In genomic region chr9:4225291-4226119, GRCh38 we compare ENCODE assay signal across 11 cellular contexts.
DNase-seq lines count a peak whose midpoint lies in the region; ATAC-seq and TF ChIP-seq lines count a peak whose summit lies in the region.
"Had no signal": no experiment of that assay in that cellular context is flagged by ENCODE, and none has a peak within 500 bp of the region (broad histone marks: within the 10 kb centered on the region; RNA-seq: fewer than 3 reads in every experiment).

No MANE protein-coding gene starts in this region.

- H4K20me1 ChIP-seq in PC-3 (ENCODE audit: low read length) (no peaks in the 10 kb centered on the region), fibroblast of lung (ENCODE audit: control insufficient read depth, extremely low read depth, insufficient read depth, low read length) (no peaks in the 10 kb centered on the region)

- DNase-seq in activated naive CD4-positive, alpha-beta T cell treated with anti-CD3 and anti-CD28 coated beads, Interleukin-2, amount 50 U/mL, for 72 hours (ENCODE audit: low spot score in 2 of 2), result no peak
- no peak for DNase-seq in activated naive CD4-positive, alpha-beta T cell treated with anti-CD3 and anti-CD28 coated beads for 36 hours
- peak; percentile 71 for DNase-seq in PC-3
- peak; percentile 52 to 99 for DNase-seq in fibroblast of lung (ENCODE audit: low read depth in 2 of 2)
- no peak for DNase-seq in progenitor cell of endocrine pancreas (ENCODE audit: low spot score, unreplicated experiment)
- no peak for DNase-seq in right cardiac atrium
- DNase-seq in NCI-H2081 treated with DMSO at 0.1 percent for 48 hours (lab: John Stamatoyannopoulos, UW), result no peak
- DNase-seq: DMS79 treated with DMSO at 0.1 percent for 48 hours, T-helper 1 cell had no signal

- no peaks in the 10 kb centered on the region for H3K27me3 Mint-ChIP-seq in activated naive CD4-positive, alpha-beta T cell treated with anti-CD3 and anti-CD28 coated beads for 36 hours (ENCODE audit: low read depth)
- no peaks in the 10 kb centered on the region for H3K27me3 Mint-ChIP-seq in progenitor cell of endocrine pancreas

- 86% methylated on average over 7 of the region's 7 CpGs for WGBS in right cardiac atrium

- TF ChIP-seq CTCF in PC-3 (conservative IDR thresholded peaks at IDR 0.05; ENCODE audit: low read depth, low read length), result peak; percentile 63
- TF ChIP-seq CTCF in fibroblast of lung (conservative IDR thresholded peaks at IDR 0.05 in 1 of 2, IDR thresholded peaks at IDR 0.05 in 1 of 2; ENCODE audit: low read depth in 1 of 2, low read length in 2 of 2), result peak; percentile 14 to 31
- TF ChIP-seq CTCF in progenitor cell of endocrine pancreas (IDR thresholded peaks at IDR 0.05; ENCODE audit: unreplicated experiment), result no peak

- POLR2A ChIA-PET in PC-3 (lab: Charles Lee; ENCODE audit: unreplicated experiment), result interaction anchor here (0.7 kb wide), 1 partner anchor 307 kb away, joined by 3 read pairs; no protein-coding TSS in a partner anchor

- H3K79me2 ChIP-seq in PC-3 (ENCODE audit: low read length) (no peaks in the 10 kb centered on the region), fibroblast of lung (ENCODE audit: control insufficient read depth, insufficient read depth, low read length) (no peaks in the 10 kb centered on the region)

- H3K36me3 ChIP-seq in PC-3 (ENCODE audit: low read depth, low read length) (no peaks in the 10 kb centered on the region), fibroblast of lung (ENCODE audit: control insufficient read depth, insufficient read depth, low read length) (no peaks in the 10 kb centered on the region)

- H3K27ac Mint-ChIP-seq in activated naive CD4-positive, alpha-beta T cell treated with anti-CD3 and anti-CD28 coated beads, Interleukin-2, amount 50 U/mL, for 72 hours, result peak overlapping the region; percentile 50 to 85
- no peak overlapping the region for H3K27ac Mint-ChIP-seq in activated naive CD4-positive, alpha-beta T cell treated with anti-CD3 and anti-CD28 coated beads for 36 hours
- no peak overlapping the region for H3K27ac Mint-ChIP-seq in progenitor cell of endocrine pancreas

- H2AFZ ChIP-seq in PC-3 (ENCODE audit: low read length) (no peak overlapping the region), fibroblast of lung (ENCODE audit: low read length) (no peak overlapping the region)

- no peaks in the 10 kb centered on the region for H3K9me2 ChIP-seq in PC-3 (replicated peaks; ENCODE audit: low read length)

- intact Hi-C loops in activated naive CD4-positive, alpha-beta T cell treated with anti-CD3 and anti-CD28 coated beads for 36 hours (cut with micrococcal nuclease), result loop anchor here (5.0 kb wide), 1 partner anchor 1368 kb away; no protein-coding TSS in a partner anchor
- intact Hi-C loops in PC-3 (cut with micrococcal nuclease) (loop anchor here (5.0 to 10.0 kb wide), 6 partner anchors 51 to 761 kb away; no protein-coding TSS in a partner anchor), right cardiac atrium (cut with DNase I) (loop anchor here in 3 of 4 donors (5.0 to 10.0 kb wide), 2 partner anchors 491 to 493 kb away; no protein-coding TSS in a partner anchor)

- no peaks in the 10 kb centered on the region for H3K9me3 Mint-ChIP-seq in activated naive CD4-positive, alpha-beta T cell treated with anti-CD3 and anti-CD28 coated beads, Interleukin-2, amount 50 U/mL, for 72 hours
- no peaks in the 10 kb centered on the region for H3K9me3 Mint-ChIP-seq in activated naive CD4-positive, alpha-beta T cell treated with anti-CD3 and anti-CD28 coated beads for 36 hours
- H3K9me3 Mint-ChIP-seq in progenitor cell of endocrine pancreas (ENCODE audit: low read depth), result no peaks in the 10 kb centered on the region

- no TSS peak for BruUV-seq in PC-3 (replicated peaks; lab: Mats Ljungman, UMichigan)

- H3K4me3 Mint-ChIP-seq in activated naive CD4-positive, alpha-beta T cell treated with anti-CD3 and anti-CD28 coated beads for 36 hours, result no peak overlapping the region
- no peak overlapping the region for H3K4me3 Mint-ChIP-seq in progenitor cell of endocrine pancreas (ENCODE audit: low read depth)

- H3K4me2 ChIP-seq in PC-3 (ENCODE audit: low read length), result peak overlapping the region; percentile 48
- H3K4me2 ChIP-seq in fibroblast of lung (ENCODE audit: extremely low read depth, insufficient read depth, low read length), result peak overlapping the region; percentile 17
- H3K4me2 ChIP-seq: KMS-11 had no signal

- CTCF ChIA-PET in activated naive CD4-positive, alpha-beta T cell treated with anti-CD3 and anti-CD28 coated beads for 36 hours (lab: Charles Lee), result interaction anchor here (0.6 to 1.1 kb wide), 4 partner anchors 11 to 493 kb away, joined by 3 to 5 read pairs (median 4); no protein-coding TSS in a partner anchor
- CTCF ChIA-PET in PC-3 (lab: Charles Lee), result interaction anchor here (0.6 kb wide), 1 partner anchor 89 kb away, joined by 3 read pairs; no protein-coding TSS in a partner anchor

- peaks cover 18% of the 10 kb centered on the region for H3K4me1 Mint-ChIP-seq in activated naive CD4-positive, alpha-beta T cell treated with anti-CD3 and anti-CD28 coated beads for 36 hours (ENCODE audit: low read depth)
- peaks cover 58% of the 10 kb centered on the region for H3K4me1 Mint-ChIP-seq in progenitor cell of endocrine pancreas (ENCODE audit: low read depth)

- H3K4me3 ChIP-seq in PC-3 (ENCODE audit: low read length) (no peak overlapping the region), fibroblast of lung (replicated peaks in 1 of 4; ENCODE audit: control extremely low read depth in 1 of 4, insufficient read depth in 1 of 4, low read depth in 3 of 4, low read length in 4 of 4) (no peak overlapping the region), right cardiac atrium (ENCODE audit: low read length) (no peak overlapping the region)

- H3K4me1 ChIP-seq in PC-3 (ENCODE audit: insufficient read depth, low read length) (peaks cover 56% of the 10 kb centered on the region), fibroblast of lung (ENCODE audit: control insufficient read depth, extremely low read depth, insufficient read depth, low read length) (peaks cover 13% of the 10 kb centered on the region), right cardiac atrium (ENCODE audit: control insufficient read depth, insufficient read depth, low read length) (peaks cover 3% of the 10 kb centered on the region)

- no peaks in the 10 kb centered on the region for H3K36me3 Mint-ChIP-seq in activated naive CD4-positive, alpha-beta T cell treated with anti-CD3 and anti-CD28 coated beads, Interleukin-2, amount 50 U/mL, for 72 hours
- H3K36me3 Mint-ChIP-seq in activated naive CD4-positive, alpha-beta T cell treated with anti-CD3 and anti-CD28 coated beads for 36 hours (ENCODE audit: low read depth), result no peaks in the 10 kb centered on the region
- peaks cover 6% of the 10 kb centered on the region for H3K36me3 Mint-ChIP-seq in progenitor cell of endocrine pancreas (ENCODE audit: insufficient read depth)

- H3K9me3 ChIP-seq in PC-3 (ENCODE audit: low read length), result no peaks in the 10 kb centered on the region
- no peaks in the 10 kb centered on the region for H3K9me3 ChIP-seq in fibroblast of lung (ENCODE audit: control insufficient read depth, insufficient read depth, low read depth, low read length)
- no peaks in the 10 kb centered on the region for H3K9me3 ChIP-seq in right cardiac atrium (ENCODE audit: control insufficient read depth, low read length)

- no peaks in the 10 kb centered on the region for H3F3A ChIP-seq in PC-3 (ENCODE audit: low read length, unreplicated experiment)

- ATAC-seq in activated naive CD4-positive, alpha-beta T cell treated with anti-CD3 and anti-CD28 coated beads, Interleukin-2, amount 50 U/mL, for 72 hours, result peak; percentile 85 to 92
- ATAC-seq in PC-3, result peak; percentile 55
- ATAC-seq in right cardiac atrium, result no peak
- ATAC-seq in GM18519 (IDR thresholded peaks at IDR 0.05; ENCODE audit: low FRiP score, unreplicated experiment), result no peak

- H3K27ac ChIP-seq in PC-3 (ENCODE audit: low read length) (peak overlapping the region; percentile 74), fibroblast of lung (ENCODE audit: insufficient read depth, low read length) (peak overlapping the region; percentile 52), right cardiac atrium (ENCODE audit: low read length) (no peak overlapping the region)
- H3K27ac ChIP-seq: KMS-11 had no signal

- H3K9ac ChIP-seq in PC-3 (ENCODE audit: low read length), result peak overlapping the region; percentile 45
- H3K9ac ChIP-seq in fibroblast of lung (ENCODE audit: insufficient read depth, low read length), result no peak overlapping the region
- H3K9ac ChIP-seq: KMS-11 had no signal

- no peaks in the 10 kb centered on the region for H3K27me3 ChIP-seq in PC-3 (ENCODE audit: low read length)
- H3K27me3 ChIP-seq in fibroblast of lung (ENCODE audit: control insufficient read depth, insufficient read depth, low read length), result no peaks in the 10 kb centered on the region
- no peaks in the 10 kb centered on the region for H3K27me3 ChIP-seq in right cardiac atrium (ENCODE audit: control insufficient read depth, insufficient read depth)

Comparison
In these comparisons a context has a peak if more than half of its experiments do, and no peak if none do; other contexts are left out.
1. H3K27ac Mint-ChIP-seq: peak in activated naive CD4-positive, alpha-beta T cell treated with anti-CD3 and anti-CD28 coated beads, Interleukin-2, amount 50 U/mL, for 72 hours (2 of 2); none in activated naive CD4-positive, alpha-beta T cell treated with anti-CD3 and anti-CD28 coated beads for 36 hours (single experiment) and progenitor cell of endocrine pancreas (single experiment).
2. ATAC-seq: peak in activated naive CD4-positive, alpha-beta T cell treated with anti-CD3 and anti-CD28 coated beads, Interleukin-2, amount 50 U/mL, for 72 hours (2 of 2) and PC-3 (single experiment); none in right cardiac atrium (0 of 2) and GM18519 (single experiment).
3. DNase-seq: peak in PC-3 (single experiment) and fibroblast of lung (2 of 2); none in activated naive CD4-positive, alpha-beta T cell treated with anti-CD3 and anti-CD28 coated beads, Interleukin-2, amount 50 U/mL, for 72 hours (0 of 2), activated naive CD4-positive, alpha-beta T cell treated with anti-CD3 and anti-CD28 coated beads for 36 hours (single experiment), progenitor cell of endocrine pancreas (single experiment), right cardiac atrium (0 of 3) and NCI-H2081 treated with DMSO at 0.1 percent for 48 hours (single experiment).